23 cellular contexts compared by ENCODE assay signal in the genomic region with DNA sequence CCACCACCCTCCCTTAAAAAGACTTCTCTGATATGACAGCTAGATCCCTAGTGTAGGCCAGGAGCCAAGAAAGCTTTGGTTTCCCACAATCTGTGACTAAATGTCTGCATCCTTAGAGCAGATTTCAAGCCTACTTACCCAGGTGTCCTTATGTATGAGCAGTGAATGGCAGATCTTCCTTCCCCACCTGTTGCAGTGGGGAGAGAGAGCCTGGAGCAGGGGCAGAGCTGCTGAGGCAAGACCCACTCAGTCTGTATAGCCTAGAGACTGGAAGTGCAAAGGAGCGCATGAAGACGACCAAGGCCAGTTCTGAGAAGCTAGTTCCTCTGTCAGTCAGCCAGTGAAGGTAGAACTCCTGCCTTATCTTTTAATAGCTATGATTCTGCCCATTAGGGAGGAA.
"Had no signal": no experiment of that assay in that cellular context is flagged by ENCODE, and none has a peak within 500 bp of the region (broad histone marks: within the 10 kb centered on the region; RNA-seq: fewer than 3 reads in every experiment).

No MANE protein-coding gene starts in this region.

- H3K27me3 Mint-ChIP-seq: IgD-negative memory B cell had no signal

- H3K9ac ChIP-seq: SK-N-SH had no signal

- H3K36me3 Mint-ChIP-seq: IgD-negative memory B cell, T-cell had no signal

- H3K4me2 ChIP-seq: SK-N-SH had no signal

- H3K4me1 Mint-ChIP-seq: IgD-negative memory B cell, T-cell had no signal

- H3K27ac Mint-ChIP-seq: IgD-negative memory B cell; T-cell; T-helper 1 cell treated with Interleukin-12 subunit alpha and Interleukin-12 subunit beta and Interleukin-4 antibody, amounts not matched to agents 30 μg/mL and 1 μg/mL, for 36 hours had no signal

- H3K9me3 Mint-ChIP-seq: IgD-negative memory B cell; T-cell; T-helper 1 cell treated with Interleukin-12 subunit alpha and Interleukin-12 subunit beta and Interleukin-4 antibody, amounts not matched to agents 30 μg/mL and 1 μg/mL, for 36 hours had no signal

- H3K27ac ChIP-seq: HL-60 had no signal

- H3K4me3 Mint-ChIP-seq: IgD-negative memory B cell; T-cell; T-helper 1 cell treated with Interleukin-12 subunit alpha and Interleukin-12 subunit beta and Interleukin-4 antibody, amounts not matched to agents 30 μg/mL and 1 μg/mL, for 36 hours had no signal

- DNase-seq: KBM-7, NCI-H1092, NCI-H1105 treated with DMSO at 0.1 percent for 48 hours, NCI-H1417 treated with DMSO at 0.1 percent for 48 hours, NCI-H146, NCI-H187, NCI-H2029, NCI-H2081 treated with DMSO at 0.1 percent for 48 hours, NCI-H2171 treated with DMSO at 0.1 percent for 48 hours, NCI-H345, NCI-H446 treated with DMSO at 0.1 percent for 48 hours, NCI-H510A treated with DMSO at 0.1 percent for 48 hours, NCI-H526, NCI-H82, Right ventricle myocardium superior, RPMI8226, SIG-M5, SK-N-SH, SW 1271, T-cell had no signal

- ATAC-seq: T-cell had no signal

- H3K9me3 ChIP-seq: SK-N-SH had no signal
